Comparison of ENCODE assay signal across 14 cellular contexts in genomic region chr11:67441082-67441683, GRCh38. TPM values are rescaled to one million over a fixed set of nuclear protein-coding genes. Genes with fewer than 3 reads are reported as not detected.
A peak's percentile ranks its signal among the peaks of the same experiment; 100 is the strongest.
DNase-seq lines count a peak whose midpoint lies in the region; ATAC-seq, FAIRE-seq and TF ChIP-seq lines count a peak whose summit lies in the region.
"Had no signal": no experiment of that assay in that cellular context is flagged by ENCODE, and none has a peak within 500 bp of the region (broad histone marks: within the 10 kb centered on the region; RNA-seq: fewer than 3 reads in every experiment).

No MANE protein-coding gene starts in this region.

- H3K36me3 Mint-ChIP-seq in activated CD4-positive, alpha-beta T cell treated with anti-CD3 and anti-CD28 coated beads, Interleukin-2, amount 10 ng/mL, durations not matched to agents 7 days and 5 days (ENCODE audit: low read depth) = peaks cover 34% of the 10 kb centered on the region
- no peaks in the 10 kb centered on the region for H3K36me3 Mint-ChIP-seq in activated naive CD8-positive, alpha-beta T cell

- no peaks in the 10 kb centered on the region for H3K27me3 Mint-ChIP-seq in activated CD4-positive, alpha-beta T cell treated with anti-CD3 and anti-CD28 coated beads, Interleukin-2, amount 10 ng/mL, durations not matched to agents 7 days and 5 days
- no peaks in the 10 kb centered on the region for H3K27me3 Mint-ChIP-seq in activated naive CD8-positive, alpha-beta T cell

- no peaks in the 10 kb centered on the region for H3K9me3 Mint-ChIP-seq in activated CD4-positive, alpha-beta T cell treated with anti-CD3 and anti-CD28 coated beads, Interleukin-2, amount 10 ng/mL, durations not matched to agents 7 days and 5 days
- no peaks in the 10 kb centered on the region for H3K9me3 Mint-ChIP-seq in activated naive CD8-positive, alpha-beta T cell (ENCODE audit: low read depth)

- ATAC-seq in HG03439 (IDR thresholded peaks at IDR 0.05; ENCODE audit: unreplicated experiment) (no peak), HG03442 (IDR thresholded peaks at IDR 0.05; ENCODE audit: unreplicated experiment) (no peak)
- ATAC-seq: heart left ventricle, upper lobe of right lung had no signal

- no peak for DNase-seq in activated CD4-positive, alpha-beta T cell treated with anti-CD3 and anti-CD28 coated beads, Interleukin-2, amount 10 ng/mL, durations not matched to agents 7 days and 5 days
- no peak for DNase-seq in activated CD4-positive, alpha-beta T cell treated with anti-CD3 and anti-CD28 coated beads for 48 hours
- no peak for DNase-seq in HTR-8/SVneo (ENCODE audit: insufficient read length, low spot score)
- DNase-seq in SIG-M5 treated with dmso at 0.1 percent for 504 hours (lab: John Stamatoyannopoulos, UW; ENCODE audit: unreplicated experiment) = no peak
- DNase-seq: NCI-H2171, occipital lobe, upper lobe of right lung had no signal

- H3K27ac ChIP-seq in neutrophil = peak overlapping the region; percentile 21

- H3K4me1 Mint-ChIP-seq in activated CD4-positive, alpha-beta T cell treated with anti-CD3 and anti-CD28 coated beads, Interleukin-2, amount 10 ng/mL, durations not matched to agents 7 days and 5 days = peaks cover 70% of the 10 kb centered on the region
- peaks cover 64% of the 10 kb centered on the region for H3K4me1 Mint-ChIP-seq in activated naive CD8-positive, alpha-beta T cell (ENCODE audit: low read depth)

- no peaks in the 10 kb centered on the region for H3K27me3 ChIP-seq in neutrophil
- H3K27me3 ChIP-seq: heart left ventricle, upper lobe of right lung had no signal

- POLR2A ChIA-PET in activated CD4-positive, alpha-beta T cell treated with anti-CD3 and anti-CD28 coated beads, Interleukin-2, amount 10 ng/mL, durations not matched to agents 7 days and 5 days (lab: Charles Lee) = no interaction called here

- TF ChIP-seq CTCF in neutrophil (IDR thresholded peaks at IDR 0.05) = no peak

- H3K4me1 ChIP-seq in neutrophil (ENCODE audit: control insufficient read depth in 1 of 2, insufficient read depth in 1 of 2, low read depth in 1 of 2, low read length in 1 of 2) = peaks cover 22 to 23% of the 10 kb centered on the region in 2 experiments

- H3K4me3 Mint-ChIP-seq in activated CD4-positive, alpha-beta T cell treated with anti-CD3 and anti-CD28 coated beads, Interleukin-2, amount 10 ng/mL, durations not matched to agents 7 days and 5 days = peak overlapping the region; percentile 98
- H3K4me3 Mint-ChIP-seq in activated naive CD8-positive, alpha-beta T cell = peak overlapping the region; percentile 38

- CTCF ChIA-PET in activated CD4-positive, alpha-beta T cell treated with anti-CD3 and anti-CD28 coated beads, Interleukin-2, amount 10 ng/mL, durations not matched to agents 7 days and 5 days (lab: Charles Lee) = interaction anchor here (0.9 to 1.0 kb wide), 3 partner anchors 17 to 47 kb away, joined by 3 read pairs; no protein-coding TSS in a partner anchor

- no peak overlapping the region for H3K4me3 ChIP-seq in neutrophil (ENCODE audit: low read depth in 1 of 2, low read length in 1 of 2)
- H3K4me3 ChIP-seq: smooth muscle cell, upper lobe of right lung had no signal

- H3K27ac Mint-ChIP-seq in activated CD4-positive, alpha-beta T cell treated with anti-CD3 and anti-CD28 coated beads, Interleukin-2, amount 10 ng/mL, durations not matched to agents 7 days and 5 days = peak overlapping the region; percentile 94
- H3K27ac Mint-ChIP-seq in activated naive CD8-positive, alpha-beta T cell = peak overlapping the region; percentile 28

- H3K9me3 ChIP-seq in neutrophil = no peaks in the 10 kb centered on the region
- H3K9me3 ChIP-seq: heart left ventricle, upper lobe of right lung had no signal

- peaks cover 22% of the 10 kb centered on the region for H3K36me3 ChIP-seq in neutrophil

- peak; percentile 81 for FAIRE-seq in HTR-8/SVneo (lab: Jason Lieb, UNC)
- FAIRE-seq: endometrium had no signal

RNA-seq across cellular contexts. Expression of gene CORO1B, which starts 2.1 kb away (rescaled TPM):
- total RNA-seq in activated CD4-positive, alpha-beta T cell treated with anti-CD3 and anti-CD28 coated beads, Interleukin-2, amount 10 ng/mL, durations not matched to agents 7 days and 5 days = 100 to 1,000 TPM; 191 to 252 TPM

RNA-seq across cellular contexts. Expression of gene PTPRCAP, which starts 3.7 kb away (rescaled TPM):
- total RNA-seq in activated CD4-positive, alpha-beta T cell treated with anti-CD3 and anti-CD28 coated beads, Interleukin-2, amount 10 ng/mL, durations not matched to agents 7 days and 5 days = 100 to 1,000 TPM; 328 to 389 TPM
- total RNA-seq: occipital lobe, smooth muscle cell had no signal

RNA-seq across cellular contexts. Expression of gene GPR152, which starts 11.3 kb away (rescaled TPM):
- not detected for total RNA-seq in activated CD4-positive, alpha-beta T cell treated with anti-CD3 and anti-CD28 coated beads, Interleukin-2, amount 10 ng/mL, durations not matched to agents 7 days and 5 days
- total RNA-seq: heart left ventricle, occipital lobe, smooth muscle cell, upper lobe of right lung had no signal

RNA-seq across cellular contexts. Expression of gene RPS6KB2, which starts 12.9 kb away (rescaled TPM):
- total RNA-seq in activated CD4-positive, alpha-beta T cell treated with anti-CD3 and anti-CD28 coated beads, Interleukin-2, amount 10 ng/mL, durations not matched to agents 7 days and 5 days = 10 to 100 TPM; 57.5 to 68.1 TPM

RNA-seq across cellular contexts. Expression of gene CABP4, which starts 14.0 kb away (rescaled TPM):
- 1 to 10 TPM; 1.3 to 2.6 TPM for total RNA-seq in activated CD4-positive, alpha-beta T cell treated with anti-CD3 and anti-CD28 coated beads, Interleukin-2, amount 10 ng/mL, durations not matched to agents 7 days and 5 days
- total RNA-seq: occipital lobe, smooth muscle cell had no signal
